1 cellular context compared by ENCODE assay signal in the genomic region with DNA sequence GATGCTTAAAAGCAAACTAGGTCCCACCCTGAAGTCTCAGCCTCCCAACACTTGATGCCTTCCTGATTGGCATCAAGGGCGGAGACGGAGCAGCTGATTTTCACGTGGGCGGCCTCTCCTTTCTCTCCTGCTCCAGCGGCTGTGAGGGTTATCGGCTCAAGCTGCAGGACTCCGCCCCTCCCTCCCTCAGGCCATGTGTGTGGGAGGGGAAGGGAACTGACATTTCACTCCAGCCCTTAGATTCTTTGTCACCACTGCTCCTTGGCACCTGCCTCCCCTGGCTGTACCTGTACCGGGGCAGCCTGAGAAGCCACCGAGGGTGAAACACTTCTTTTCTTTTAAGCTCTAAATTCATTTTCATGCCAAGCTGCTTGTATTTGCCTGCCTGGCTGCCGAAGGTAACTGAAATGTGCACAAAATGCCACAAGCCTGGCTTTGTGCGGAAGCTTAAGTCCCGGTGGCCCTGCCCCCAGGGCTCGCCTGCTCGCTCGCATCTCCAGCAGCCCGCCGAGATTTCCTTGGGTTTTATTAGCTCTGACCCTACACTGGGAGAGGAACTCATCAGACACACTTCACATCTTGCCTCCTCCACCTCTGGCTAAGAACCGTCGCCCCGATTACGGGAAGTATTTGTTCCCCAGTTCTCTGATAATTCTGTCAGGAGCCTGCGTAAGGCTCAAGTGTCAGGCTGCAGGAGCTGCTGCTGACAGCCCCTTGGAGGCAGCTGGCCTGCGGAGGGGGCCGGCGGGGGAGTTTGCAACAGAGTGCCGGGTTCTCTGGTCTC.
TF ChIP-seq lines count a peak whose summit lies in the region.

No MANE protein-coding gene starts in this region.

TF ChIP-seq in HepG2, 621 proteins besides CTCF, POLR2A, EP300 and RAD21 (continued from another document):
- TF ChIP-seq, protein P1, sequence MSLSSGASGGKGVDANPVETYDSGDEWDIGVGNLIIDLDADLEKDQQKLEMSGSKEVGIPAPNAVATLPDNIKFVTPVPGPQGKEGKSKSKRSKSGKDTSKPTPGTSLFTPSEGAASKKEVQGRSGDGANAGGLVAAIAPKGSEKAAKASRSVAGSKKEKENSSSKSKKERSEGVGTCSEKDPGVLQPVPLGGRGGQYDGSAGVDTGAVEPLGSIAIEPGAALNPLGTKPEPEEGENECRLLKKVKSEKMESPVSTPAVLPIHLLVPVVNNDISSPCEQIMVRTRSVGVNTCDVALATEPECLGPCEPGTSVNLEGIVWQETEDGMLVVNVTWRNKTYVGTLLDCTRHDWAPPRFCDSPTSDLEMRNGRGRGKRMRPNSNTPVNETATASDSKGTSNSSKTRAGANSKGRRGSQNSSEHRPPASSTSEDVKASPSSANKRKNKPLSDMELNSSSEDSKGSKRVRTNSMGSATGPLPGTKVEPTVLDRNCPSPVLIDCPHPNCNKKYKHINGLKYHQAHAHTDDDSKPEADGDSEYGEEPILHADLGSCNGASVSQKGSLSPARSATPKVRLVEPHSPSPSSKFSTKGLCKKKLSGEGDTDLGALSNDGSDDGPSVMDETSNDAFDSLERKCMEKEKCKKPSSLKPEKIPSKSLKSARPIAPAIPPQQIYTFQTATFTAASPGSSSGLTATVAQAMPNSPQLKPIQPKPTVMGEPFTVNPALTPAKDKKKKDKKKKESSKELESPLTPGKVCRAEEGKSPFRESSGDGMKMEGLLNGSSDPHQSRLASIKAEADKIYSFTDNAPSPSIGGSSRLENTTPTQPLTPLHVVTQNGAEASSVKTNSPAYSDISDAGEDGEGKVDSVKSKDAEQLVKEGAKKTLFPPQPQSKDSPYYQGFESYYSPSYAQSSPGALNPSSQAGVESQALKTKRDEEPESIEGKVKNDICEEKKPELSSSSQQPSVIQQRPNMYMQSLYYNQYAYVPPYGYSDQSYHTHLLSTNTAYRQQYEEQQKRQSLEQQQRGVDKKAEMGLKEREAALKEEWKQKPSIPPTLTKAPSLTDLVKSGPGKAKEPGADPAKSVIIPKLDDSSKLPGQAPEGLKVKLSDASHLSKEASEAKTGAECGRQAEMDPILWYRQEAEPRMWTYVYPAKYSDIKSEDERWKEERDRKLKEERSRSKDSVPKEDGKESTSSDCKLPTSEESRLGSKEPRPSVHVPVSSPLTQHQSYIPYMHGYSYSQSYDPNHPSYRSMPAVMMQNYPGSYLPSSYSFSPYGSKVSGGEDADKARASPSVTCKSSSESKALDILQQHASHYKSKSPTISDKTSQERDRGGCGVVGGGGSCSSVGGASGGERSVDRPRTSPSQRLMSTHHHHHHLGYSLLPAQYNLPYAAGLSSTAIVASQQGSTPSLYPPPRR (CRISPR knock-in tag; IDR thresholded peaks at IDR 0.05; ENCODE audit: borderline replicate concordance): no peak
- TF ChIP-seq TAF15 (IDR thresholded peaks at IDR 0.05; ENCODE audit: low read depth, low read length, poor library complexity, severe bottlenecking): no peak
- TF ChIP-seq MEIS1 (CRISPR knock-in tag; IDR thresholded peaks at IDR 0.05; ENCODE audit: borderline replicate concordance): 0 out of 2 replicates have a peak, but pooled peaks have one; percentile 39
- TF ChIP-seq SOX13 (IDR thresholded peaks at IDR 0.05): no peak
- peak in 1 of 2 experiments; percentile 24; a peak in 1 of 4 replicates for TF ChIP-seq SOX13 (CRISPR knock-in tag; conservative IDR thresholded peaks at IDR 0.05 in 1 of 2, IDR thresholded peaks at IDR 0.05 in 1 of 2)
- TF ChIP-seq DNMT1 (CRISPR knock-in tag; IDR thresholded peaks at IDR 0.05): no peak
- TF ChIP-seq, protein P2, sequence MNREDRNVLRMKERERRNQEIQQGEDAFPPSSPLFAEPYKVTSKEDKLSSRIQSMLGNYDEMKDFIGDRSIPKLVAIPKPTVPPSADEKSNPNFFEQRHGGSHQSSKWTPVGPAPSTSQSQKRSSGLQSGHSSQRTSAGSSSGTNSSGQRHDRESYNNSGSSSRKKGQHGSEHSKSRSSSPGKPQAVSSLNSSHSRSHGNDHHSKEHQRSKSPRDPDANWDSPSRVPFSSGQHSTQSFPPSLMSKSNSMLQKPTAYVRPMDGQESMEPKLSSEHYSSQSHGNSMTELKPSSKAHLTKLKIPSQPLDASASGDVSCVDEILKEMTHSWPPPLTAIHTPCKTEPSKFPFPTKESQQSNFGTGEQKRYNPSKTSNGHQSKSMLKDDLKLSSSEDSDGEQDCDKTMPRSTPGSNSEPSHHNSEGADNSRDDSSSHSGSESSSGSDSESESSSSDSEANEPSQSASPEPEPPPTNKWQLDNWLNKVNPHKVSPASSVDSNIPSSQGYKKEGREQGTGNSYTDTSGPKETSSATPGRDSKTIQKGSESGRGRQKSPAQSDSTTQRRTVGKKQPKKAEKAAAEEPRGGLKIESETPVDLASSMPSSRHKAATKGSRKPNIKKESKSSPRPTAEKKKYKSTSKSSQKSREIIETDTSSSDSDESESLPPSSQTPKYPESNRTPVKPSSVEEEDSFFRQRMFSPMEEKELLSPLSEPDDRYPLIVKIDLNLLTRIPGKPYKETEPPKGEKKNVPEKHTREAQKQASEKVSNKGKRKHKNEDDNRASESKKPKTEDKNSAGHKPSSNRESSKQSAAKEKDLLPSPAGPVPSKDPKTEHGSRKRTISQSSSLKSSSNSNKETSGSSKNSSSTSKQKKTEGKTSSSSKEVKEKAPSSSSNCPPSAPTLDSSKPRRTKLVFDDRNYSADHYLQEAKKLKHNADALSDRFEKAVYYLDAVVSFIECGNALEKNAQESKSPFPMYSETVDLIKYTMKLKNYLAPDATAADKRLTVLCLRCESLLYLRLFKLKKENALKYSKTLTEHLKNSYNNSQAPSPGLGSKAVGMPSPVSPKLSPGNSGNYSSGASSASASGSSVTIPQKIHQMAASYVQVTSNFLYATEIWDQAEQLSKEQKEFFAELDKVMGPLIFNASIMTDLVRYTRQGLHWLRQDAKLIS (CRISPR knock-in tag; IDR thresholded peaks at IDR 0.05): no peak
- TF ChIP-seq, protein P3, sequence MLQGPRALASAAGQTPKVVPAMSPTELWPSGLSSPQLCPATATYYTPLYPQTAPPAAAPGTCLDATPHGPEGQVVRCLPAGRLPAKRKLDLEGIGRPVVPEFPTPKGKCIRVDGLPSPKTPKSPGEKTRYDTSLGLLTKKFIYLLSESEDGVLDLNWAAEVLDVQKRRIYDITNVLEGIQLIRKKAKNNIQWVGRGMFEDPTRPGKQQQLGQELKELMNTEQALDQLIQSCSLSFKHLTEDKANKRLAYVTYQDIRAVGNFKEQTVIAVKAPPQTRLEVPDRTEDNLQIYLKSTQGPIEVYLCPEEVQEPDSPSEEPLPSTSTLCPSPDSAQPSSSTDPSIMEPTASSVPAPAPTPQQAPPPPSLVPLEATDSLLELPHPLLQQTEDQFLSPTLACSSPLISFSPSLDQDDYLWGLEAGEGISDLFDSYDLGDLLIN (CRISPR knock-in tag; IDR thresholded peaks at IDR 0.05; ENCODE audit: borderline replicate concordance): no peak
- TF ChIP-seq, protein P4, sequence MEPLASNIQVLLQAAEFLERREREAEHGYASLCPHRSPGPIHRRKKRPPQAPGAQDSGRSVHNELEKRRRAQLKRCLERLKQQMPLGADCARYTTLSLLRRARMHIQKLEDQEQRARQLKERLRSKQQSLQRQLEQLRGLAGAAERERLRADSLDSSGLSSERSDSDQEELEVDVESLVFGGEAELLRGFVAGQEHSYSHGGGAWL (CRISPR knock-in tag; IDR thresholded peaks at IDR 0.05): peak; percentile 39; the same call in 1 of the 2 replicates
- TF ChIP-seq ZFAT (CRISPR knock-in tag; conservative IDR thresholded peaks at IDR 0.05): no peak
- TF ChIP-seq ZNF747 (CRISPR knock-in tag; IDR thresholded peaks at IDR 0.05; ENCODE audit: borderline replicate concordance): no peak
- no peak for TF ChIP-seq ZNF460 (CRISPR knock-in tag; IDR thresholded peaks at IDR 0.05; ENCODE audit: borderline replicate concordance)
- TF ChIP-seq TEAD3 (CRISPR knock-in tag; optimal IDR thresholded peaks at IDR 0.05; ENCODE audit: borderline replicate concordance): peak; percentile 26
- peak; percentile 22; the same call in 1 of the 2 replicates for TF ChIP-seq HDAC2 (CRISPR knock-in tag; IDR thresholded peaks at IDR 0.05)
- no peak for TF ChIP-seq ZNF772 (CRISPR knock-in tag; IDR thresholded peaks at IDR 0.05)
- TF ChIP-seq ZNF546 (CRISPR knock-in tag; conservative IDR thresholded peaks at IDR 0.05): no peak
- no peak for TF ChIP-seq U2AF1 (optimal IDR thresholded peaks at IDR 0.05; ENCODE audit: low read depth, low read length)
- TF ChIP-seq KLF16 (CRISPR knock-in tag; IDR thresholded peaks at IDR 0.05): no peak
- no peak for TF ChIP-seq SYNCRIP (IDR thresholded peaks at IDR 0.05; ENCODE audit: insufficient read depth, low read depth, low read length)
